In the genomic region with DNA sequence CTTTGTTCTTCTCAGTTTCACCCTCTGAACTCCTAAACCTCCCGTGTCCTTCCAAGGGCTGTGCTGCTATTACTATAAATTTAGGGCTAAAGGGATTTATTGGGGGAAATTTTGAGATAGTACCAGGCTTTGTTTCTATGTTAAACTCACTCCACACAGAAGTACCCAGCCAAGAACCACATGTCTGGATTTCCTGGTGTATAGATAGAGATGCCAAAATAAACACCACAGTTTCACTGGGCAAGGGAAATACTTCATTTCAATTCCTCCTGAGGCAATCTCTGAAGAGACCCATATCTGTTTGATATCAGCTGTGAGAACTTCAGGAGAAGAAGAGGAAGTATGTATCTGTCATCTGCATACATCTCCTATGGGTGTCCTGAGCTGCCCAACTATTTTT, we compare ENCODE assay signal across 34 cellular contexts. TPM values are rescaled to one million over a fixed set of nuclear protein-coding genes. Genes with fewer than 3 reads are reported as not detected.
DNase-seq lines count a peak whose midpoint lies in the region; ATAC-seq, FAIRE-seq and TF ChIP-seq lines count a peak whose summit lies in the region.
"Had no signal": no experiment of that assay in that cellular context is flagged by ENCODE, and none has a peak within 500 bp of the region (broad histone marks: within the 10 kb centered on the region; RNA-seq: fewer than 3 reads in every experiment).

No MANE protein-coding gene starts in this region.

- no peaks in the 10 kb centered on the region for H4K20me1 ChIP-seq in astrocyte (ENCODE audit: insufficient read depth, low read length)

- POLR2A ChIA-PET in MCF 10A (lab: Yijun Ruan, JAX), result no interaction called here

- TF ChIP-seq CTCF in MCF 10A (IDR thresholded peaks at IDR 0.05; ENCODE audit: unreplicated experiment), result no peak
- TF ChIP-seq CTCF in breast epithelium (IDR thresholded peaks at IDR 0.05), result no peak
- TF ChIP-seq CTCF in astrocyte (IDR thresholded peaks at IDR 0.05; ENCODE audit: insufficient read depth, low read depth, low read length), result no peak
- no peak for TF ChIP-seq CTCF in mesothelial cell of epicardium (IDR thresholded peaks at IDR 0.05; ENCODE audit: unreplicated experiment)

- FAIRE-seq in astrocyte (lab: Jason Lieb, UNC), result no peak
- FAIRE-seq: urothelium cell line had no signal

- no peak overlapping the region for H2AFZ ChIP-seq in astrocyte (ENCODE audit: low read depth, low read length)
- H2AFZ ChIP-seq: GM23248 had no signal

- no peaks in the 10 kb centered on the region for H3K36me3 Mint-ChIP-seq in MCF 10A (ENCODE audit: insufficient read depth, unreplicated experiment)
- no peaks in the 10 kb centered on the region for H3K36me3 Mint-ChIP-seq in astrocyte (ENCODE audit: low read depth, unreplicated experiment)
- no peaks in the 10 kb centered on the region for H3K36me3 Mint-ChIP-seq in mesothelial cell of epicardium
- H3K36me3 Mint-ChIP-seq in activated T-helper 1 cell treated with anti-CD3 and anti-CD28 coated beads, Interleukin-12 subunit alpha, Interleukin-12 subunit beta, Interleukin-2, Interleukin-4 antibody, amounts not matched to agents 30 ng/mL and 10 ng/mL and 1 ng/mL, durations not matched to agents 14 hours and 24 hours and 36 hours (ENCODE audit: low read depth), result no peaks in the 10 kb centered on the region
- H3K36me3 Mint-ChIP-seq: immature natural killer cell; stimulated activated naive B cell treated with anti-CD40 and anti-IgM and Interleukin-4, amounts not matched to agents 10 μg/mL and 1 μg/mL and 100 μg/mL, for 72 hours; T-cell had no signal

- H3K27ac Mint-ChIP-seq in MCF 10A (ENCODE audit: low read depth, unreplicated experiment), result no peak overlapping the region
- H3K27ac Mint-ChIP-seq in astrocyte (ENCODE audit: unreplicated experiment), result no peak overlapping the region
- H3K27ac Mint-ChIP-seq in mesothelial cell of epicardium, result no peak overlapping the region
- no peak overlapping the region for H3K27ac Mint-ChIP-seq in activated T-helper 1 cell treated with anti-CD3 and anti-CD28 coated beads, Interleukin-12 subunit alpha, Interleukin-12 subunit beta, Interleukin-2, Interleukin-4 antibody, amounts not matched to agents 30 ng/mL and 10 ng/mL and 1 ng/mL, durations not matched to agents 14 hours and 24 hours and 36 hours
- H3K27ac Mint-ChIP-seq: activated CD4-positive, alpha-beta T cell treated with anti-CD3 and anti-CD28 coated beads, Interleukin-2, amount 10 ng/mL, durations not matched to agents 24 days and 14 days; immature natural killer cell; nephron; stimulated activated naive B cell treated with anti-CD40 and anti-IgM and Interleukin-4, amounts not matched to agents 10 μg/mL and 1 μg/mL and 100 μg/mL, for 72 hours; T-cell had no signal

- peaks cover 32% of the 10 kb centered on the region for H3K9me3 Mint-ChIP-seq in MCF 10A (ENCODE audit: unreplicated experiment)
- H3K9me3 Mint-ChIP-seq in astrocyte (ENCODE audit: unreplicated experiment), result no peaks in the 10 kb centered on the region
- H3K9me3 Mint-ChIP-seq in mesothelial cell of epicardium, result no peaks in the 10 kb centered on the region
- no peaks in the 10 kb centered on the region for H3K9me3 Mint-ChIP-seq in activated T-helper 1 cell treated with anti-CD3 and anti-CD28 coated beads, Interleukin-12 subunit alpha, Interleukin-12 subunit beta, Interleukin-2, Interleukin-4 antibody, amounts not matched to agents 30 ng/mL and 10 ng/mL and 1 ng/mL, durations not matched to agents 14 hours and 24 hours and 36 hours
- H3K9me3 Mint-ChIP-seq: activated T-cell treated with anti-CD3 and anti-CD28 coated beads, Interleukin-2, amount 50 U/mL, for 4 hours; nephron; stimulated activated naive B cell treated with anti-CD40 and anti-IgM and Interleukin-4, amounts not matched to agents 10 μg/mL and 1 μg/mL and 100 μg/mL, for 72 hours; T-cell had no signal

- H3K4me3 ChIP-seq in breast epithelium, result no peak overlapping the region
- no peak overlapping the region for H3K4me3 ChIP-seq in astrocyte (ENCODE audit: insufficient read depth, low read depth, low read length)
- H3K4me3 ChIP-seq: gastrocnemius medialis, GM23248, left lung, ovary, right atrium auricular region, SJSA1, spleen, testis had no signal

- CTCF ChIA-PET in MCF 10A (lab: Yijun Ruan, JAX), result no interaction called here

- H3K9ac ChIP-seq in astrocyte (ENCODE audit: low read length), result no peak overlapping the region
- H3K9ac ChIP-seq: GM23248 had no signal

- H3K9me3 ChIP-seq in breast epithelium, result no peaks in the 10 kb centered on the region
- H3K9me3 ChIP-seq in astrocyte (ENCODE audit: insufficient read depth, low read depth, low read length), result no peaks in the 10 kb centered on the region
- H3K9me3 ChIP-seq: BE2C, gastrocnemius medialis, left lung, ovary, right atrium auricular region, SJSA1, spleen, testis had no signal

- H3K4me2 ChIP-seq in astrocyte (ENCODE audit: low read length), result no peak overlapping the region

- H3K27me3 ChIP-seq in breast epithelium (no peaks in the 10 kb centered on the region), astrocyte (ENCODE audit: insufficient read depth, low read length) (no peaks in the 10 kb centered on the region)
- H3K27me3 ChIP-seq: BE2C, gastrocnemius medialis, left lung, ovary, right atrium auricular region, SJSA1, spleen, testis had no signal

- no peaks in the 10 kb centered on the region for H3K27me3 Mint-ChIP-seq in MCF 10A (ENCODE audit: insufficient read depth, unreplicated experiment)
- H3K27me3 Mint-ChIP-seq in astrocyte (ENCODE audit: low read depth, unreplicated experiment), result peaks cover 4% of the 10 kb centered on the region
- H3K27me3 Mint-ChIP-seq in mesothelial cell of epicardium (ENCODE audit: low read depth), result no peaks in the 10 kb centered on the region
- no peaks in the 10 kb centered on the region for H3K27me3 Mint-ChIP-seq in activated T-helper 1 cell treated with anti-CD3 and anti-CD28 coated beads, Interleukin-12 subunit alpha, Interleukin-12 subunit beta, Interleukin-2, Interleukin-4 antibody, amounts not matched to agents 30 ng/mL and 10 ng/mL and 1 ng/mL, durations not matched to agents 14 hours and 24 hours and 36 hours (ENCODE audit: insufficient read depth)
- H3K27me3 Mint-ChIP-seq: activated CD4-positive, alpha-beta T cell treated with anti-CD3 and anti-CD28 coated beads, Interleukin-2, amount 10 ng/mL, durations not matched to agents 24 days and 14 days; stimulated activated naive B cell treated with anti-CD40 and anti-IgM and Interleukin-4, amounts not matched to agents 10 μg/mL and 1 μg/mL and 100 μg/mL, for 72 hours; T-cell had no signal

- no peak for ATAC-seq in HG02885 (IDR thresholded peaks at IDR 0.05; ENCODE audit: poor library complexity, unreplicated experiment)
- ATAC-seq: activated T-cell treated with anti-CD3 and anti-CD28 coated beads, Interleukin-2, amount 50 U/mL, for 4 hours; gastrocnemius medialis; left lung; Panc1; stimulated activated naive B cell treated with anti-CD40 and anti-IgM and Interleukin-4, amounts not matched to agents 10 μg/mL and 1 μg/mL and 100 μg/mL, for 72 hours; T-cell had no signal

- H3K79me2 ChIP-seq in astrocyte (ENCODE audit: insufficient read depth, low read length), result no peaks in the 10 kb centered on the region

- intact Hi-C loops in MCF 10A (cut with micrococcal nuclease), result no loop called here
- intact Hi-C loops in breast epithelium (cut with DNase I; ENCODE audit: low total_unique reads), result no loop called here
- intact Hi-C loops in cardiac septum (cut with DNase I), result no loop called here
- intact Hi-C loops in activated T-helper 1 cell treated with anti-CD3 and anti-CD28 coated beads, Interleukin-12 subunit alpha, Interleukin-12 subunit beta, Interleukin-2, Interleukin-4 antibody, amounts not matched to agents 30 ng/mL and 10 ng/mL and 1 ng/mL, durations not matched to agents 14 hours and 24 hours and 36 hours (cut with micrococcal nuclease), result no loop called here

- no TSS peak for BruUV-seq in MCF 10A (replicated peaks; lab: Mats Ljungman, UMichigan)

- H3K4me3 Mint-ChIP-seq in MCF 10A (ENCODE audit: unreplicated experiment), result no peak overlapping the region
- H3K4me3 Mint-ChIP-seq in astrocyte (ENCODE audit: unreplicated experiment), result no peak overlapping the region
- no peak overlapping the region for H3K4me3 Mint-ChIP-seq in mesothelial cell of epicardium
- H3K4me3 Mint-ChIP-seq in activated T-helper 1 cell treated with anti-CD3 and anti-CD28 coated beads, Interleukin-12 subunit alpha, Interleukin-12 subunit beta, Interleukin-2, Interleukin-4 antibody, amounts not matched to agents 30 ng/mL and 10 ng/mL and 1 ng/mL, durations not matched to agents 14 hours and 24 hours and 36 hours, result no peak overlapping the region
- H3K4me3 Mint-ChIP-seq: activated CD4-positive, alpha-beta T cell treated with anti-CD3 and anti-CD28 coated beads, Interleukin-2, amount 10 ng/mL, durations not matched to agents 24 days and 14 days; activated T-cell treated with anti-CD3 and anti-CD28 coated beads, Interleukin-2, amount 50 U/mL, for 4 hours; immature natural killer cell; nephron; stimulated activated naive B cell treated with anti-CD40 and anti-IgM and Interleukin-4, amounts not matched to agents 10 μg/mL and 1 μg/mL and 100 μg/mL, for 72 hours; T-cell had no signal

- peaks cover 0 to 5% of the 10 kb centered on the region in 2 donors for H3K4me1 ChIP-seq in breast epithelium
- H3K4me1 ChIP-seq in astrocyte (ENCODE audit: insufficient read depth, low read length), result peaks cover 23% of the 10 kb centered on the region
- H3K4me1 ChIP-seq: BE2C, gastrocnemius medialis, left lung, right atrium auricular region, SJSA1, spleen, testis had no signal

- H3K4me1 Mint-ChIP-seq in MCF 10A (ENCODE audit: insufficient read depth, unreplicated experiment) (no peaks in the 10 kb centered on the region), astrocyte (ENCODE audit: low read depth, unreplicated experiment) (no peaks in the 10 kb centered on the region), mesothelial cell of epicardium (peaks cover 2% of the 10 kb centered on the region)
- peaks cover 6% of the 10 kb centered on the region for H3K4me1 Mint-ChIP-seq in activated T-helper 1 cell treated with anti-CD3 and anti-CD28 coated beads, Interleukin-12 subunit alpha, Interleukin-12 subunit beta, Interleukin-2, Interleukin-4 antibody, amounts not matched to agents 30 ng/mL and 10 ng/mL and 1 ng/mL, durations not matched to agents 14 hours and 24 hours and 36 hours (ENCODE audit: low read depth)
- H3K4me1 Mint-ChIP-seq: nephron, T-cell had no signal

- DNase-seq in MCF 10A (ENCODE audit: unreplicated experiment) (peak; percentile 60), breast epithelium (ENCODE audit: low spot score in 2 of 2) (no peak), astrocyte (ENCODE audit: low read depth) (peak; percentile 26), fibroblast of peridontal ligament (ENCODE audit: extremely low read depth) (peak; percentile 6), cardiac septum (ENCODE audit: low spot score) (no peak), mesothelial cell of epicardium (ENCODE audit: low spot score in 2 of 2, unreplicated experiment in 2 of 2) (no peak)
- no peak for DNase-seq in activated T-helper 1 cell treated with anti-CD3 and anti-CD28 coated beads, Interleukin-12 subunit alpha, Interleukin-12 subunit beta, Interleukin-2, Interleukin-4 antibody, amounts not matched to agents 30 ng/mL and 10 ng/mL and 1 ng/mL, durations not matched to agents 14 hours and 24 hours and 36 hours (ENCODE audit: low spot score)
- DNase-seq: activated CD4-positive, alpha-beta T cell treated with anti-CD3 and anti-CD28 coated beads, Interleukin-2, amount 10 ng/mL, durations not matched to agents 24 days and 14 days; activated naive CD4-positive, alpha-beta T cell treated with Interleukin-2 at 50 U/mL for 16 hours; activated T-cell treated with anti-CD3 and anti-CD28 coated beads, Interleukin-2, amount 50 U/mL, for 4 hours; amniotic stem cell; BE2C; DMS79; gastrocnemius medialis; GM23248; hippocampal formation; immature natural killer cell; left lung; NCI-H1694 treated with DMSO at 0.1 percent for 48 hours; NCI-H226; NCI-H82; ovary; spleen; stimulated activated CD4-positive, alpha-beta T cell treated with anti-CD3 and anti-CD28 coated beads, Interleukin-2, amount 100 ng/mL, for 48 hours; stimulated activated naive B cell treated with anti-CD40 and anti-IgM and Interleukin-4, amounts not matched to agents 10 μg/mL and 1 μg/mL and 100 μg/mL, for 72 hours; T-cell; testis had no signal

- H3K27ac ChIP-seq in breast epithelium (no peak overlapping the region), astrocyte (ENCODE audit: low read depth, low read length) (no peak overlapping the region)
- H3K27ac ChIP-seq: epithelial cell of prostate, gastrocnemius medialis, GM23248, left lung, ovary, right atrium auricular region, SJSA1, spleen, testis had no signal

- no peak for TF ChIP-seq POLR2A in breast epithelium (IDR thresholded peaks at IDR 0.05)

- H3K36me3 ChIP-seq in breast epithelium, result no peaks in the 10 kb centered on the region
- H3K36me3 ChIP-seq in astrocyte (ENCODE audit: insufficient read depth, low read length), result no peaks in the 10 kb centered on the region
- H3K36me3 ChIP-seq: BE2C, gastrocnemius medialis, left lung, ovary, right atrium auricular region, SJSA1, spleen had no signal

RNA-seq across cellular contexts. Expression of a gene that starts 21.7 kb away (rescaled TPM):
- total RNA-seq in MCF 10A (2022), result not detected in 2 replicates
- under 1 TPM in 1 of 3 donors, not detected in 2; under 0.01 TPM for total RNA-seq in breast epithelium
- total RNA-seq in astrocyte, result not detected in 2 replicates
- total RNA-seq in cardiac septum, result not detected
- not detected in 3 replicates for total RNA-seq in mesothelial cell of epicardium
- 0.57 and 1.1 TPM in 2 replicates for total RNA-seq in activated T-helper 1 cell treated with anti-CD3 and anti-CD28 coated beads, Interleukin-12 subunit alpha, Interleukin-12 subunit beta, Interleukin-2, Interleukin-4 antibody, amounts not matched to agents 30 ng/mL and 10 ng/mL and 1 ng/mL, durations not matched to agents 14 hours and 24 hours and 36 hours
- total RNA-seq: gastrocnemius medialis, GM23248, right atrium auricular region, SJSA1 had no signal

Comparison
In these comparisons a context has a peak if more than half of its experiments do, and no peak if none do; other contexts are left out.
1. DNase-seq: peak in MCF 10A (single experiment), astrocyte (single experiment) and fibroblast of peridontal ligament (single experiment); none in breast epithelium (0 of 2), cardiac septum (single experiment), mesothelial cell of epicardium (0 of 2) and activated T-helper 1 cell treated with anti-CD3 and anti-CD28 coated beads, Interleukin-12 subunit alpha, Interleukin-12 subunit beta, Interleukin-2, Interleukin-4 antibody, amounts not matched to agents 30 ng/mL and 10 ng/mL and 1 ng/mL, durations not matched to agents 14 hours and 24 hours and 36 hours (single experiment).